ENCODE assay signal across 21 cellular contexts in the genomic region with DNA sequence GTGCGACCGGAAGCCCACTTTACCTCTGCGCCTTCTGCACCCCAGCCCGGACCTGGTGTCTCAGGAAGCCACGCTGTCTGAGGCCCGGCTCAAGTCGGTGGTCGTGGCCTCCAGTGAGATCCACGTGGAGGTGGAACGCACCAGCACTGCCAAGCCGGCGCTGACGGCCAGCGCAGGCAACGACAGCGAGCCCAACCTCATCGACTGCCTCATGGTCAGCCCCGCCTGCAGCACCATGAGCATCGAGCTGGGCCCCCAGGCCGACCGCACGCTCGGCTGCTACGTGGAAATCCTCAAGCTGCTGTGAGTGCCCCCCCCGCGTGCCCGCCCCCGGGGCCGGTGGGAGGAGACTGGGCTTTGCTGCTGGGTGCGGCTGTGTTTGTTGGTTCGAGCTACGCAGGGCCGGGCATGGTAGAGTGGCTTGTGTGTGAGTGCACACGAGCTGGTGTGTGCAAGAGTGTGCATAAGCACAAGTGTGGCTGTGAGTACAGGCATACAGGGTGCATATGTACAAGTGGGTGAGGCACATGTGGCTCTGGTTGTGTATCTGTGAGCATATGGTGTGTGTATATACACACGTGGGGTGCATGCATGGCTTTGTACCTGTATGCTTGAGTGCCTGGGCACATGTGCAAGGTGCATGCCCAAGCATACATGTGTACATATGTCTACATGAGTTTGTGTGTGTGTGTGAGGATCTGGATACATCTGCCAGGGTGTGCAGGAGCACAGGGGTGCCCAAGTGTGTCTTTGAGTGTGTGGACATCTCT.
DNase-seq lines count a peak whose midpoint lies in the region; ATAC-seq, FAIRE-seq and TF ChIP-seq lines count a peak whose summit lies in the region.
"Had no signal": no experiment of that assay in that cellular context is flagged by ENCODE, and none has a peak within 500 bp of the region (broad histone marks: within the 10 kb centered on the region; RNA-seq: fewer than 3 reads in every experiment).

No MANE protein-coding gene starts in this region.

- POLR2A ChIA-PET in HepG2 (lab: Yijun Ruan, JAX) (no interaction called here), HEK293T (lab: Yijun Ruan, JAX) (no interaction called here)

- no peaks in the 10 kb centered on the region for H3K27me3 ChIP-seq in HepG2 (ENCODE audit: control insufficient read depth in 1 of 2, insufficient read depth in 2 of 2, low read length in 2 of 2)
- no peaks in the 10 kb centered on the region for H3K27me3 ChIP-seq in right lobe of liver
- H3K27me3 ChIP-seq in transverse colon: no peaks in the 10 kb centered on the region
- H3K27me3 ChIP-seq: pancreas, sigmoid colon had no signal

- no peak for TF ChIP-seq RAD21 in HepG2 (CRISPR knock-in tag; IDR thresholded peaks at IDR 0.05)

- no peaks in the 10 kb centered on the region for H3K9me3 Mint-ChIP-seq in brain

- FAIRE-seq in HepG2 (lab: Jason Lieb, UNC): no peak
- FAIRE-seq: astrocyte, pancreas had no signal

- ATAC-seq in HepG2 (no peak; the same call in 2 of the 3 replicates), right lobe of liver (no peak), HG03469 (IDR thresholded peaks at IDR 0.05; ENCODE audit: unreplicated experiment) (no peak), HG02840 (IDR thresholded peaks at IDR 0.05; ENCODE audit: low FRiP score, unreplicated experiment) (no peak)
- ATAC-seq: naive thymus-derived CD4-positive, alpha-beta T cell; pancreas had no signal

- no TSS peak for BruUV-seq in HepG2 (replicated peaks; lab: Mats Ljungman, UMichigan)

- H3K4me3 ChIP-seq in HepG2 (replicated peaks in 1 of 3; ENCODE audit: insufficient read depth in 1 of 3, low read depth in 2 of 3, low read length in 3 of 3) (no peak overlapping the region), right lobe of liver (no peak overlapping the region), transverse colon (no peak overlapping the region)
- H3K4me3 ChIP-seq: HAP-1, pancreas, sigmoid colon had no signal

- 95% methylated on average over 35 of the region's 35 CpGs for WGBS in HepG2 (ENCODE audit: low lambda C conversion rate)
- WGBS in right lobe of liver (ENCODE audit: insufficient coverage, low coverage, low lambda C conversion rate, missing lambda C conversion rate): no CpG with 5 or more reads among the region's 35 CpGs
- WGBS in transverse colon (ENCODE audit: low coverage in 1 of 2), 2 donors: 60 to 80% methylated on average over 1 to 35 of the region's 35 CpGs

- DNase-seq in HepG2 (ENCODE audit: low spot score): no peak
- no peak for DNase-seq in right lobe of liver
- peak; percentile 39 to 83 for DNase-seq in lung microvascular endothelial cell (ENCODE audit: low read depth in 2 of 2)
- DNase-seq in transverse colon: no peak
- no peak for DNase-seq in HEK293T (ENCODE audit: extremely low spot score)
- DNase-seq: activated CD4-positive, alpha-beta T cell treated with anti-CD3 and anti-CD28 coated beads for 1 hour; effector CD8-positive, alpha-beta T cell; kidney glomerular epithelial cell; naive thymus-derived CD4-positive, alpha-beta T cell; NCI-H1694 treated with DMSO at 0.1 percent for 48 hours; sigmoid colon; stimulated activated CD8-positive, alpha-beta memory T cell treated with anti-CD3 and anti-CD28 coated beads, Interleukin-4, amount 100 ng/mL, for 48 hours; substantia nigra had no signal

- H2AFZ ChIP-seq in HepG2 (ENCODE audit: low read length): no peak overlapping the region

- H3K27me3 Mint-ChIP-seq in brain: no peaks in the 10 kb centered on the region
- H3K27me3 Mint-ChIP-seq: activated naive CD8-positive, alpha-beta T cell; naive thymus-derived CD4-positive, alpha-beta T cell had no signal

- H3K4me3 Mint-ChIP-seq in brain: no peak overlapping the region
- H3K4me3 Mint-ChIP-seq: activated naive CD8-positive, alpha-beta T cell; CD14-positive monocyte had no signal

- H3K27ac Mint-ChIP-seq in brain: peak overlapping the region in 4 of 5 experiments; percentile 20 to 85 (median 40)
- H3K27ac Mint-ChIP-seq: activated naive CD8-positive, alpha-beta T cell had no signal

- H3K9me3 ChIP-seq in HepG2 (ENCODE audit: low read length) (no peaks in the 10 kb centered on the region), right lobe of liver (no peaks in the 10 kb centered on the region), transverse colon (no peaks in the 10 kb centered on the region)
- H3K9me3 ChIP-seq: HAP-1, pancreas, sigmoid colon had no signal

- CTCF ChIA-PET in HepG2 (lab: Yijun Ruan, JAX; ENCODE audit: low intra/inter-chr PET ratio, low total read pairs) (no interaction called here), HEK293T (lab: Yijun Ruan, JAX) (no interaction called here)

- TF ChIP-seq EP300 in HepG2 (IDR thresholded peaks at IDR 0.05; ENCODE audit: low read depth in 2 of 2, low read length in 2 of 2): no peak
- no peak for TF ChIP-seq EP300 in HepG2 (CRISPR knock-in tag; IDR thresholded peaks at IDR 0.05; ENCODE audit: borderline replicate concordance)
- TF ChIP-seq EP300 in transverse colon (IDR thresholded peaks at IDR 0.05; ENCODE audit: low read depth): no peak

- TF ChIP-seq CTCF in HepG2 (CRISPR knock-in tag; IDR thresholded peaks at IDR 0.05) (no peak), right lobe of liver (IDR thresholded peaks at IDR 0.05) (no peak), brain (conservative IDR thresholded peaks at IDR 0.05) (no peak), transverse colon (IDR thresholded peaks at IDR 0.05) (no peak)

- H3K36me3 Mint-ChIP-seq in brain: peaks cover 69% of the 10 kb centered on the region

- H3K4me1 ChIP-seq in HepG2 (ENCODE audit: insufficient read depth, low read length) (no peaks in the 10 kb centered on the region), right lobe of liver (no peaks in the 10 kb centered on the region), transverse colon (peaks cover 0 to 11% (median 4%) of the 10 kb centered on the region in 4 donors)
- H3K4me1 ChIP-seq: HAP-1, pancreas had no signal

- no peaks in the 10 kb centered on the region for H3K79me2 ChIP-seq in HepG2 (ENCODE audit: insufficient read depth, low read length)

- intact Hi-C loops in HepG2 (cut with micrococcal nuclease; ENCODE audit: unreplicated experiment) (no loop called here), right lobe of liver (cut with DNase I) (no loop called here), transverse colon (cut with DNase I; ENCODE audit: low total_unique reads) (no loop called here)

- TF ChIP-seq POLR2A in HepG2 (IDR thresholded peaks at IDR 0.05; ENCODE audit: insufficient read depth in 1 of 2, low read depth in 2 of 2, low read length in 2 of 2) (no peak), right lobe of liver (IDR thresholded peaks at IDR 0.05) (no peak), transverse colon (IDR thresholded peaks at IDR 0.05) (no peak)

- H3K4me2 ChIP-seq in HepG2 (ENCODE audit: low read depth, low read length): no peak overlapping the region

- H4K20me1 ChIP-seq in HepG2 (ENCODE audit: insufficient read depth, low read length): peaks cover 13% of the 10 kb centered on the region; the same call in 1 of the 2 replicates

- peaks cover 59 to 88% of the 10 kb centered on the region in 2 experiments for H3K36me3 ChIP-seq in HepG2 (replicated peaks in 1 of 2; ENCODE audit: control insufficient read depth in 1 of 2, insufficient read depth in 2 of 2, low read length in 2 of 2)
- H3K36me3 ChIP-seq in right lobe of liver: peaks cover 0 to 12% (median 0%) of the 10 kb centered on the region in 4 donors
- H3K36me3 ChIP-seq in transverse colon: no peaks in the 10 kb centered on the region

- H3K4me1 Mint-ChIP-seq in brain: peaks cover 25% of the 10 kb centered on the region
- H3K4me1 Mint-ChIP-seq: CD14-positive monocyte had no signal

- H3K9ac ChIP-seq in HepG2 (ENCODE audit: insufficient read depth, low read depth, low read length): no peak overlapping the region

- H3K27ac ChIP-seq in HepG2 (ENCODE audit: extremely low read length, insufficient read depth, low read length) (no peak overlapping the region), right lobe of liver (no peak overlapping the region), transverse colon (peak overlapping the region; percentile 10 to 38 (median 28))
- H3K27ac ChIP-seq: pancreas had no signal

- in situ Hi-C loops in HepG2 (cut with HindIII; ENCODE audit: extremely low pct_ligation_motif_present, low pct_unique_long_range_greater_than_20kb) (no loop called here), transverse colon (cut with MboI; ENCODE audit: low pct_ligation_motif_present in 1 of 4, low pct_unique_long_range_greater_than_20kb in 1 of 4, low sequenced_read_pairs in 3 of 4) (no loop called here)

TF ChIP-seq in HepG2, 621 proteins besides CTCF, POLR2A, EP300 and RAD21 (continues in another document):
- TF ChIP-seq ZNF124 (CRISPR knock-in tag; IDR thresholded peaks at IDR 0.05) (no peak), SMARCE1 (IDR thresholded peaks at IDR 0.05; ENCODE audit: borderline replicate concordance) (no peak), NCOA2 (CRISPR knock-in tag; IDR thresholded peaks at IDR 0.05) (no peak)
- TF ChIP-seq, protein P1, sequence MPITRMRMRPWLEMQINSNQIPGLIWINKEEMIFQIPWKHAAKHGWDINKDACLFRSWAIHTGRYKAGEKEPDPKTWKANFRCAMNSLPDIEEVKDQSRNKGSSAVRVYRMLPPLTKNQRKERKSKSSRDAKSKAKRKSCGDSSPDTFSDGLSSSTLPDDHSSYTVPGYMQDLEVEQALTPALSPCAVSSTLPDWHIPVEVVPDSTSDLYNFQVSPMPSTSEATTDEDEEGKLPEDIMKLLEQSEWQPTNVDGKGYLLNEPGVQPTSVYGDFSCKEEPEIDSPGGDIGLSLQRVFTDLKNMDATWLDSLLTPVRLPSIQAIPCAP (CRISPR knock-in tag; IDR thresholded peaks at IDR 0.05; ENCODE audit: low read depth): no peak

TF ChIP-seq in HEK293T, 16 proteins besides CTCF, POLR2A, EP300 and RAD21 (continues in another document):
- TF ChIP-seq TARDBP (IDR thresholded peaks at IDR 0.05): no peak
- TF ChIP-seq FOXK2 (IDR thresholded peaks at IDR 0.05): no peak
- no peak for TF ChIP-seq ARNT (IDR thresholded peaks at IDR 0.05)
- no peak for TF ChIP-seq LEF1 (IDR thresholded peaks at IDR 0.05; ENCODE audit: borderline replicate concordance)
- TF ChIP-seq, protein P2, sequence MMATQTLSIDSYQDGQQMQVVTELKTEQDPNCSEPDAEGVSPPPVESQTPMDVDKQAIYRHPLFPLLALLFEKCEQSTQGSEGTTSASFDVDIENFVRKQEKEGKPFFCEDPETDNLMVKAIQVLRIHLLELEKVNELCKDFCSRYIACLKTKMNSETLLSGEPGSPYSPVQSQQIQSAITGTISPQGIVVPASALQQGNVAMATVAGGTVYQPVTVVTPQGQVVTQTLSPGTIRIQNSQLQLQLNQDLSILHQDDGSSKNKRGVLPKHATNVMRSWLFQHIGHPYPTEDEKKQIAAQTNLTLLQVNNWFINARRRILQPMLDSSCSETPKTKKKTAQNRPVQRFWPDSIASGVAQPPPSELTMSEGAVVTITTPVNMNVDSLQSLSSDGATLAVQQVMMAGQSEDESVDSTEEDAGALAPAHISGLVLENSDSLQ (IDR thresholded peaks at IDR 0.05): no peak
- no peak for TF ChIP-seq CTBP1 (IDR thresholded peaks at IDR 0.05; ENCODE audit: borderline replicate concordance)
- no peak for TF ChIP-seq ZNF384 (IDR thresholded peaks at IDR 0.05)
- no peak for TF ChIP-seq FOXA1 (IDR thresholded peaks at IDR 0.05)
- no peak for TF ChIP-seq ELF4 (IDR thresholded peaks at IDR 0.05)
- TF ChIP-seq HDGF (IDR thresholded peaks at IDR 0.05; ENCODE audit: borderline replicate concordance): no peak
- TF ChIP-seq L3MBTL2 (conservative IDR thresholded peaks at IDR 0.05): no peak
- no peak for TF ChIP-seq SP1 (IDR thresholded peaks at IDR 0.05)

Comparison
In these comparisons a context has a peak if more than half of its experiments do, and no peak if none do; other contexts are left out.
1. DNase-seq: peak in lung microvascular endothelial cell (2 of 2); none in HepG2 (single experiment), right lobe of liver (0 of 3), transverse colon (single experiment) and HEK293T (single experiment).
2. H3K27ac ChIP-seq: peak in transverse colon (4 of 4); none in HepG2 (single experiment) and right lobe of liver (0 of 3).